ENCODE assay signal across 25 cellular contexts in genomic region chr17:35162755-35163154, GRCh38. TPM values are rescaled to one million over a fixed set of nuclear protein-coding genes. Genes with fewer than 3 reads are reported as not detected.
"Had no signal": no experiment of that assay in that cellular context is flagged by ENCODE, and none has a peak within 500 bp of the region (broad histone marks: within the 10 kb centered on the region; RNA-seq: fewer than 3 reads in every experiment).

No MANE protein-coding gene starts in this region.

- H3K27me3 Mint-ChIP-seq: activated naive CD4-positive, alpha-beta T cell treated with anti-CD3 and anti-CD28 coated beads, Interleukin-2, amount 50 U/mL, for 24 hours had no signal

- H3K9me3 ChIP-seq: body of pancreas, sigmoid colon, stomach, suprapubic skin, tibial nerve had no signal

- H3K36me3 Mint-ChIP-seq: activated naive CD4-positive, alpha-beta T cell treated with anti-CD3 and anti-CD28 coated beads, Interleukin-2, amount 50 U/mL, for 24 hours; stimulated activated memory B cell treated with anti-CD40 and anti-IgM and Interleukin-4, amounts not matched to agents 10 μg/mL and 1 μg/mL and 100 μg/mL, for 72 hours had no signal

- H3K4me3 ChIP-seq: body of pancreas, sigmoid colon, smooth muscle cell, stomach, suprapubic skin, tibial nerve had no signal

- H3K27me3 ChIP-seq: body of pancreas, sigmoid colon had no signal

- H3K9me3 Mint-ChIP-seq: activated naive CD4-positive, alpha-beta T cell treated with anti-CD3 and anti-CD28 coated beads, Interleukin-2, amount 50 U/mL, for 24 hours; activated T-cell treated with anti-CD3 and anti-CD28 coated beads, Interleukin-2, amount 50 U/mL, for 72 hours; dendritic cell treated with granulocyte-macrophage colony-stimulating factor and Interleukin-4, amounts not matched to agents 40 ng/mL and 50 ng/mL, for 4 days; stimulated activated memory B cell treated with anti-CD40 and anti-IgM and Interleukin-4, amounts not matched to agents 10 μg/mL and 1 μg/mL and 100 μg/mL, for 72 hours; T-helper 1 cell treated with Interleukin-12 subunit alpha and Interleukin-12 subunit beta and Interleukin-4 antibody, amounts not matched to agents 30 μg/mL and 1 μg/mL, for 36 hours had no signal

- DNase-seq: activated CD4-positive, alpha-beta memory T cell treated with anti-CD3 and anti-CD28 coated beads, Interleukin-2, amount 10 ng/mL, durations not matched to agents 7 days and 5 days; activated CD4-positive, alpha-beta T cell treated with anti-CD3 and anti-CD28 coated beads for 48 hours; activated gamma-delta T cell; activated T-cell treated with anti-CD3 and anti-CD28 coated beads, Interleukin-2, amount 50 U/mL, for 72 hours; anterior cingulate cortex; body of pancreas; effector CD4-positive, alpha-beta T cell; foreskin melanocyte; left ventricle myocardium superior; midbrain; nucleus accumbens; sigmoid colon; stimulated activated CD4-positive, alpha-beta T cell treated with anti-CD3 and anti-CD28 coated beads, Interleukin-15, amount 100 ng/mL, for 24 hours; stomach had no signal

- H3K4me1 Mint-ChIP-seq: stimulated activated memory B cell treated with anti-CD40 and anti-IgM and Interleukin-4, amounts not matched to agents 10 μg/mL and 1 μg/mL and 100 μg/mL, for 72 hours had no signal

- H3K27ac Mint-ChIP-seq: activated CD4-positive, alpha-beta memory T cell treated with anti-CD3 and anti-CD28 coated beads, Interleukin-2, amount 10 ng/mL, durations not matched to agents 7 days and 5 days; activated naive CD4-positive, alpha-beta T cell treated with anti-CD3 and anti-CD28 coated beads, Interleukin-2, amount 50 U/mL, for 24 hours; dendritic cell treated with granulocyte-macrophage colony-stimulating factor and Interleukin-4, amounts not matched to agents 40 ng/mL and 50 ng/mL, for 4 days; stimulated activated memory B cell treated with anti-CD40 and anti-IgM and Interleukin-4, amounts not matched to agents 10 μg/mL and 1 μg/mL and 100 μg/mL, for 72 hours; T-helper 1 cell treated with Interleukin-12 subunit alpha and Interleukin-12 subunit beta and Interleukin-4 antibody, amounts not matched to agents 30 μg/mL and 1 μg/mL, for 36 hours had no signal

- H3K27ac ChIP-seq: body of pancreas, parathyroid adenoma, sigmoid colon, stomach, suprapubic skin, tibial nerve had no signal

- H3K4me1 ChIP-seq: body of pancreas, parathyroid adenoma, sigmoid colon, stomach, suprapubic skin, tibial nerve had no signal

- ATAC-seq: activated T-cell treated with anti-CD3 and anti-CD28 coated beads, Interleukin-2, amount 50 U/mL, for 72 hours; body of pancreas; esophagus mucosa; left ventricle myocardium superior; stimulated activated memory B cell treated with anti-CD40 and anti-IgM and Interleukin-4, amounts not matched to agents 10 μg/mL and 1 μg/mL and 100 μg/mL, for 72 hours had no signal

- H3K36me3 ChIP-seq: sigmoid colon, stomach, suprapubic skin, tibial nerve had no signal

- H3K4me3 Mint-ChIP-seq: activated CD4-positive, alpha-beta memory T cell treated with anti-CD3 and anti-CD28 coated beads, Interleukin-2, amount 10 ng/mL, durations not matched to agents 7 days and 5 days; activated naive CD4-positive, alpha-beta T cell treated with anti-CD3 and anti-CD28 coated beads, Interleukin-2, amount 50 U/mL, for 24 hours; dendritic cell treated with granulocyte-macrophage colony-stimulating factor and Interleukin-4, amounts not matched to agents 40 ng/mL and 50 ng/mL, for 4 days; stimulated activated memory B cell treated with anti-CD40 and anti-IgM and Interleukin-4, amounts not matched to agents 10 μg/mL and 1 μg/mL and 100 μg/mL, for 72 hours; T-helper 1 cell treated with Interleukin-12 subunit alpha and Interleukin-12 subunit beta and Interleukin-4 antibody, amounts not matched to agents 30 μg/mL and 1 μg/mL, for 36 hours had no signal

RNA-seq across cellular contexts. Expression of gene UNC45B, which starts 15.1 kb away (rescaled TPM):
- total RNA-seq: body of pancreas, esophagus mucosa, sigmoid colon, smooth muscle cell, suprapubic skin, tibial nerve had no signal
- polyA plus RNA-seq: neural cell, smooth muscle cell had no signal

RNA-seq across cellular contexts. Expression of gene SLC35G3, which starts 31.4 kb away (rescaled TPM):
- total RNA-seq: activated CD4-positive, alpha-beta memory T cell treated with anti-CD3 and anti-CD28 coated beads, Interleukin-2, amount 10 ng/mL, durations not matched to agents 7 days and 5 days; activated T-cell treated with anti-CD3 and anti-CD28 coated beads, Interleukin-2, amount 50 U/mL, for 72 hours; body of pancreas; cardiac septum; esophagus mucosa; left ventricle myocardium superior; sigmoid colon; smooth muscle cell; stomach; suprapubic skin; tibial nerve had no signal
- polyA plus RNA-seq: neural cell, sigmoid colon, smooth muscle cell had no signal

RNA-seq across cellular contexts. Expression of gene FNDC8, which starts 41.3 kb away (rescaled TPM):
- total RNA-seq: activated CD4-positive, alpha-beta memory T cell treated with anti-CD3 and anti-CD28 coated beads, Interleukin-2, amount 10 ng/mL, durations not matched to agents 7 days and 5 days; activated T-cell treated with anti-CD3 and anti-CD28 coated beads, Interleukin-2, amount 50 U/mL, for 72 hours; body of pancreas; cardiac septum; esophagus mucosa; left ventricle myocardium superior; sigmoid colon; smooth muscle cell; stomach; suprapubic skin; tibial nerve had no signal
- polyA plus RNA-seq: neural cell, sigmoid colon, smooth muscle cell, stomach had no signal
